1 cellular context compared by ENCODE assay signal in genomic region chr13:59880468-59880867, GRCh38.
TF ChIP-seq lines count a peak whose summit lies in the region.

No MANE protein-coding gene starts in this region.

TF ChIP-seq in SK-N-SH treated with all-trans-retinoic acid at 6 μM for 48 hours, 23 proteins besides CTCF, POLR2A, EP300 and RAD21 (continued from another document):
- TF ChIP-seq PATZ1 (CRISPR knock-in tag; IDR thresholded peaks at IDR 0.05; ENCODE audit: borderline replicate concordance) = no peak
- no peak for TF ChIP-seq TCF4 (CRISPR knock-in tag; IDR thresholded peaks at IDR 0.05; ENCODE audit: borderline replicate concordance)
TF ChIP-seq in SK-N-SH treated with all-trans-retinoic acid at 6 μM for 48 hours: peak in this region for 0.
